Comparison of ENCODE assay signal across 2 cellular contexts in the genomic region with DNA sequence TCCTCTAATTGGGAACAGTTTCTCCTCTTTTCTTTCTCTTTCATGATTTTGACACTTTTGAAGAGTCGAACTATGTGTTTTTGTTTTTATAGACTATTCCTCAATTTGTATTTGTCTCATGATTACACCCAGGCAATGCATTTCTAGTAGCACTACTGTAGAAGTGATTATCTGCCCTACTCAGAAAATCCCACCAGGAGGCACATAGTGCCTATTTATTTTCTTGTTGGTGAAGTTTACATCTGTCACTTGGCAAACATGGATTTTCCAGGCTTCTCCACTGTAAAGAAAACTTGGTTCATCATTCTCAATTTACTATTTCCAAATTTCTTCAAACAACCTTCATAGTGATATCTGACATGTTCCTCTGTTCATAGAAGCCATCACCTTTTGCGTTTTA.
TF ChIP-seq lines count a peak whose summit lies in the region.

No MANE protein-coding gene starts in this region.

TF ChIP-seq in liver, 16 proteins besides CTCF, POLR2A, EP300 and RAD21:
- TF ChIP-seq, protein P1, sequence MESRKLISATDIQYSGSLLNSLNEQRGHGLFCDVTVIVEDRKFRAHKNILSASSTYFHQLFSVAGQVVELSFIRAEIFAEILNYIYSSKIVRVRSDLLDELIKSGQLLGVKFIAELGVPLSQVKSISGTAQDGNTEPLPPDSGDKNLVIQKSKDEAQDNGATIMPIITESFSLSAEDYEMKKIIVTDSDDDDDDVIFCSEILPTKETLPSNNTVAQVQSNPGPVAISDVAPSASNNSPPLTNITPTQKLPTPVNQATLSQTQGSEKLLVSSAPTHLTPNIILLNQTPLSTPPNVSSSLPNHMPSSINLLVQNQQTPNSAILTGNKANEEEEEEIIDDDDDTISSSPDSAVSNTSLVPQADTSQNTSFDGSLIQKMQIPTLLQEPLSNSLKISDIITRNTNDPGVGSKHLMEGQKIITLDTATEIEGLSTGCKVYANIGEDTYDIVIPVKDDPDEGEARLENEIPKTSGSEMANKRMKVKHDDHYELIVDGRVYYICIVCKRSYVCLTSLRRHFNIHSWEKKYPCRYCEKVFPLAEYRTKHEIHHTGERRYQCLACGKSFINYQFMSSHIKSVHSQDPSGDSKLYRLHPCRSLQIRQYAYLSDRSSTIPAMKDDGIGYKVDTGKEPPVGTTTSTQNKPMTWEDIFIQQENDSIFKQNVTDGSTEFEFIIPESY (IDR thresholded peaks at IDR 0.05): no peak
- TF ChIP-seq, protein P2, sequence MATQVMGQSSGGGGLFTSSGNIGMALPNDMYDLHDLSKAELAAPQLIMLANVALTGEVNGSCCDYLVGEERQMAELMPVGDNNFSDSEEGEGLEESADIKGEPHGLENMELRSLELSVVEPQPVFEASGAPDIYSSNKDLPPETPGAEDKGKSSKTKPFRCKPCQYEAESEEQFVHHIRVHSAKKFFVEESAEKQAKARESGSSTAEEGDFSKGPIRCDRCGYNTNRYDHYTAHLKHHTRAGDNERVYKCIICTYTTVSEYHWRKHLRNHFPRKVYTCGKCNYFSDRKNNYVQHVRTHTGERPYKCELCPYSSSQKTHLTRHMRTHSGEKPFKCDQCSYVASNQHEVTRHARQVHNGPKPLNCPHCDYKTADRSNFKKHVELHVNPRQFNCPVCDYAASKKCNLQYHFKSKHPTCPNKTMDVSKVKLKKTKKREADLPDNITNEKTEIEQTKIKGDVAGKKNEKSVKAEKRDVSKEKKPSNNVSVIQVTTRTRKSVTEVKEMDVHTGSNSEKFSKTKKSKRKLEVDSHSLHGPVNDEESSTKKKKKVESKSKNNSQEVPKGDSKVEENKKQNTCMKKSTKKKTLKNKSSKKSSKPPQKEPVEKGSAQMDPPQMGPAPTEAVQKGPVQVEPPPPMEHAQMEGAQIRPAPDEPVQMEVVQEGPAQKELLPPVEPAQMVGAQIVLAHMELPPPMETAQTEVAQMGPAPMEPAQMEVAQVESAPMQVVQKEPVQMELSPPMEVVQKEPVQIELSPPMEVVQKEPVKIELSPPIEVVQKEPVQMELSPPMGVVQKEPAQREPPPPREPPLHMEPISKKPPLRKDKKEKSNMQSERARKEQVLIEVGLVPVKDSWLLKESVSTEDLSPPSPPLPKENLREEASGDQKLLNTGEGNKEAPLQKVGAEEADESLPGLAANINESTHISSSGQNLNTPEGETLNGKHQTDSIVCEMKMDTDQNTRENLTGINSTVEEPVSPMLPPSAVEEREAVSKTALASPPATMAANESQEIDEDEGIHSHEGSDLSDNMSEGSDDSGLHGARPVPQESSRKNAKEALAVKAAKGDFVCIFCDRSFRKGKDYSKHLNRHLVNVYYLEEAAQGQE (IDR thresholded peaks at IDR 0.05): no peak
- no peak for TF ChIP-seq FOXA1 (IDR thresholded peaks at IDR 0.05)
- TF ChIP-seq FOXA2 (IDR thresholded peaks at IDR 0.05): no peak
- TF ChIP-seq NR2F2 (IDR thresholded peaks at IDR 0.05): no peak
- no peak for TF ChIP-seq HNF4A (conservative IDR thresholded peaks at IDR 0.05)
- no peak for TF ChIP-seq JUND (IDR thresholded peaks at IDR 0.05)
- no peak for TF ChIP-seq GABPA (IDR thresholded peaks at IDR 0.05 in 1 of 2, conservative IDR thresholded peaks at IDR 0.05 in 1 of 2)
- TF ChIP-seq EGR1 (IDR thresholded peaks at IDR 0.05; ENCODE audit: low read depth in 2 of 2): no peak
- no peak for TF ChIP-seq HNF4G (IDR thresholded peaks at IDR 0.05)
- no peak for TF ChIP-seq RXRA (IDR thresholded peaks at IDR 0.05)
TF ChIP-seq in liver: peak in this region for 0.

TF ChIP-seq in HepG2, 621 proteins besides CTCF, POLR2A, EP300 and RAD21 (continued from another document):
- TF ChIP-seq ZNF7 (CRISPR knock-in tag; IDR thresholded peaks at IDR 0.05) (no peak), MYNN (CRISPR knock-in tag; IDR thresholded peaks at IDR 0.05; ENCODE audit: low read depth) (no peak), ZNF3 (CRISPR knock-in tag; IDR thresholded peaks at IDR 0.05) (no peak), KLF12 (CRISPR knock-in tag; IDR thresholded peaks at IDR 0.05; ENCODE audit: borderline replicate concordance) (no peak)
- TF ChIP-seq, protein P3, sequence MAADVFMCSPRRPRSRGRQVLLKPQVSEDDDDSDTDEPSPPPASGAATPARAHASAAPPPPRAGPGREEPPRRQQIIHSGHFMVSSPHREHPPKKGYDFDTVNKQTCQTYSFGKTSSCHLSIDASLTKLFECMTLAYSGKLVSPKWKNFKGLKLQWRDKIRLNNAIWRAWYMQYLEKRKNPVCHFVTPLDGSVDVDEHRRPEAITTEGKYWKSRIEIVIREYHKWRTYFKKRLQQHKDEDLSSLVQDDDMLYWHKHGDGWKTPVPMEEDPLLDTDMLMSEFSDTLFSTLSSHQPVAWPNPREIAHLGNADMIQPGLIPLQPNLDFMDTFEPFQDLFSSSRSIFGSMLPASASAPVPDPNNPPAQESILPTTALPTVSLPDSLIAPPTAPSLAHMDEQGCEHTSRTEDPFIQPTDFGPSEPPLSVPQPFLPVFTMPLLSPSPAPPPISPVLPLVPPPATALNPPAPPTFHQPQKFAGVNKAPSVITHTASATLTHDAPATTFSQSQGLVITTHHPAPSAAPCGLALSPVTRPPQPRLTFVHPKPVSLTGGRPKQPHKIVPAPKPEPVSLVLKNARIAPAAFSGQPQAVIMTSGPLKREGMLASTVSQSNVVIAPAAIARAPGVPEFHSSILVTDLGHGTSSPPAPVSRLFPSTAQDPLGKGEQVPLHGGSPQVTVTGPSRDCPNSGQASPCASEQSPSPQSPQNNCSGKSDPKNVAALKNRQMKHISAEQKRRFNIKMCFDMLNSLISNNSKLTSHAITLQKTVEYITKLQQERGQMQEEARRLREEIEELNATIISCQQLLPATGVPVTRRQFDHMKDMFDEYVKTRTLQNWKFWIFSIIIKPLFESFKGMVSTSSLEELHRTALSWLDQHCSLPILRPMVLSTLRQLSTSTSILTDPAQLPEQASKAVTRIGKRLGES (CRISPR knock-in tag; IDR thresholded peaks at IDR 0.05; ENCODE audit: borderline replicate concordance): no peak
